Comparison of ENCODE assay signal across 12 cellular contexts in genomic region chr16:12319464-12320030, GRCh38.
A peak's percentile ranks its signal among the peaks of the same experiment; 100 is the strongest.
DNase-seq lines count a peak whose midpoint lies in the region; ATAC-seq and TF ChIP-seq lines count a peak whose summit lies in the region.
"Had no signal": no experiment of that assay in that cellular context is flagged by ENCODE, and none has a peak within 500 bp of the region (broad histone marks: within the 10 kb centered on the region; RNA-seq: fewer than 3 reads in every experiment).

No MANE protein-coding gene starts in this region.

- H3K36me3 ChIP-seq in HUES6 (ENCODE audit: control insufficient read depth, insufficient read depth, low read length), result no peaks in the 10 kb centered on the region
- H3K36me3 ChIP-seq in lower lobe of right lung, result no peaks in the 10 kb centered on the region
- H3K36me3 ChIP-seq: gastrocnemius medialis had no signal

- intact Hi-C loops in lower lobe of right lung (cut with DNase I), result no loop called here

- ATAC-seq in lower lobe of right lung, result no peak
- ATAC-seq: activated CD4-positive, alpha-beta T cell treated with anti-CD3 and anti-CD28 coated beads for 36 hours; gastrocnemius medialis had no signal

- peak overlapping the region; percentile 18 for H3K9ac ChIP-seq in HUES6 (ENCODE audit: low read length)

- H3K27me3 ChIP-seq in HUES6 (ENCODE audit: control insufficient read depth, insufficient read depth, low read length) (no peaks in the 10 kb centered on the region), lower lobe of right lung (ENCODE audit: low read depth) (no peaks in the 10 kb centered on the region)
- H3K27me3 ChIP-seq: gastrocnemius medialis had no signal

- H3K27ac ChIP-seq in HUES6 (ENCODE audit: low read depth, low read length), result peak overlapping the region; percentile 29; the same call in 1 of the 2 replicates
- no peak overlapping the region for H3K27ac ChIP-seq in lower lobe of right lung
- H3K27ac ChIP-seq: gastrocnemius medialis had no signal

- no peaks in the 10 kb centered on the region for H3K9me3 ChIP-seq in HUES6 (ENCODE audit: control insufficient read depth, insufficient read depth, low read depth, low read length)
- no peaks in the 10 kb centered on the region for H3K9me3 ChIP-seq in lower lobe of right lung
- H3K9me3 ChIP-seq: gastrocnemius medialis had no signal

- DNase-seq in COLO668 (lab: John Stamatoyannopoulos, UW; ENCODE audit: unreplicated experiment) (peak; percentile 89), NCI-H510A treated with DMSO at 0.1 percent for 48 hours (lab: John Stamatoyannopoulos, UW) (peak; percentile 75), iPS-NIHi7 (ENCODE audit: extremely low spot score) (peak; percentile 31), GDM1 (lab: John Stamatoyannopoulos, UW) (no peak), lower lobe of right lung (no peak), middle frontal gyrus (ENCODE audit: extremely low spot score, low spot score) (no peak)
- DNase-seq in activated CD4-positive, alpha-beta T cell treated with anti-CD3 and anti-CD28 coated beads for 48 hours, result no peak
- DNase-seq: activated CD4-positive, alpha-beta T cell treated with anti-CD3 and anti-CD28 coated beads for 36 hours; CD8-positive, alpha-beta memory T cell; cortex of kidney; gastrocnemius medialis had no signal

- TF ChIP-seq CTCF in lower lobe of right lung (IDR thresholded peaks at IDR 0.05), result no peak

- H3K4me3 ChIP-seq in HUES6 (ENCODE audit: low read depth, low read length) (no peak overlapping the region), lower lobe of right lung (no peak overlapping the region)
- H3K4me3 ChIP-seq: gastrocnemius medialis had no signal

- H3K4me1 ChIP-seq in HUES6 (ENCODE audit: control insufficient read depth, insufficient read depth, low read length), result peaks cover 53% of the 10 kb centered on the region
- no peaks in the 10 kb centered on the region for H3K4me1 ChIP-seq in lower lobe of right lung

Comparison
In these comparisons a context has a peak if more than half of its experiments do, and no peak if none do; other contexts are left out.
1. DNase-seq: peak in COLO668 (single experiment), NCI-H510A treated with DMSO at 0.1 percent for 48 hours (single experiment) and iPS-NIHi7 (single experiment); none in GDM1 (single experiment), activated CD4-positive, alpha-beta T cell treated with anti-CD3 and anti-CD28 coated beads for 48 hours (single experiment), lower lobe of right lung (single experiment) and middle frontal gyrus (single experiment).